Comparison of ENCODE assay signal across 25 cellular contexts in the genomic region with DNA sequence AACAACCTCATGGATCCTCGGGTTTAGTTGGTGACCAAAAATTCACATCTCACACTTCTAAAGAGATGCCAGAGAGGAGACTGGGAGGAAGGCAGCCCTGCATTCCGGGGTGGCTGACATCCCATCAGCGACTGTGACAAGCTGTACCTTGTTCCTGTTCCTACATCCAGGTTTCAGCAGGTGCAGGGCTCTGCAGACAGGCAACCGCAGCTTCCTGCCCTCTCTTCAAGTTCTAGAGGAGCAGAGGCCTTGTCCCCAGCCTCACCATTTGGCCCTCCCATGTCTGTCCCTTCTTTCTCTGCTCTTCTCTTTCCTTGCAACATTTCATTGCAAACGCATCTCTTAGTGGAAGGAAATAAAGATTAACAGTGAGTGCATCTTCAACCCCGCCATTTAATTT.
"Had no signal": no experiment of that assay in that cellular context is flagged by ENCODE, and none has a peak within 500 bp of the region (broad histone marks: within the 10 kb centered on the region; RNA-seq: fewer than 3 reads in every experiment).

No MANE protein-coding gene starts in this region.

- H3K4me3 Mint-ChIP-seq: mesothelial cell of epicardium; naive B cell; natural killer cell; nephron progenitor cell; stimulated activated naive B cell treated with anti-CD40 and anti-IgM and Interleukin-4, amounts not matched to agents 10 μg/mL and 1 μg/mL and 100 μg/mL, for 72 hours had no signal

- H3K27ac ChIP-seq: left ventricle myocardium inferior, ovary, right atrium auricular region, right lobe of liver, stomach, testis, thyroid gland, transverse colon, upper lobe of left lung, vagina had no signal

- H3K4me3 ChIP-seq: left ventricle myocardium inferior, lung, ovary, right atrium auricular region, right lobe of liver, stomach, testis, thyroid gland, transverse colon, upper lobe of left lung, vagina had no signal

- ATAC-seq: natural killer cell; right lobe of liver; stimulated activated naive B cell treated with anti-CD40 and anti-IgM and Interleukin-4, amounts not matched to agents 10 μg/mL and 1 μg/mL and 100 μg/mL, for 72 hours; stimulated activated naive CD8-positive, alpha-beta T cell treated with anti-CD3 and anti-CD28 coated beads, Interleukin-15, Interleukin-2, amounts not matched to agents 100 U/mL and 50 U/mL, for 24 hours had no signal

- H3K4me1 Mint-ChIP-seq: mesothelial cell of epicardium; naive B cell; natural killer cell; stimulated activated naive B cell treated with anti-CD40 and anti-IgM and Interleukin-4, amounts not matched to agents 10 μg/mL and 1 μg/mL and 100 μg/mL, for 72 hours had no signal

- H3K27me3 Mint-ChIP-seq: naive B cell; stimulated activated naive B cell treated with anti-CD40 and anti-IgM and Interleukin-4, amounts not matched to agents 10 μg/mL and 1 μg/mL and 100 μg/mL, for 72 hours had no signal

- H3K36me3 Mint-ChIP-seq: mesothelial cell of epicardium; naive B cell; stimulated activated naive B cell treated with anti-CD40 and anti-IgM and Interleukin-4, amounts not matched to agents 10 μg/mL and 1 μg/mL and 100 μg/mL, for 72 hours had no signal

- H3K36me3 ChIP-seq: left ventricle myocardium inferior, ovary, right atrium auricular region, right lobe of liver, stomach, thyroid gland, transverse colon, upper lobe of left lung, vagina had no signal

- DNase-seq: hypothalamus; islet precursor cell; left ventricle myocardium inferior; mesendoderm; naive B cell; natural killer cell; nephron progenitor cell; ovary; right lobe of liver; stimulated activated CD4-positive, alpha-beta T cell treated with anti-CD3 and anti-CD28 coated beads, Interleukin-12 subunit alpha, Interleukin-12 subunit beta, amount 100 ng/mL, for 4 hours; stimulated activated CD4-positive, alpha-beta T cell treated with anti-CD3 and anti-CD28 coated beads, Interleukin-15, amount 100 ng/mL, for 24 hours; stimulated activated CD4-positive, alpha-beta T cell treated with anti-CD3 and anti-CD28 coated beads, Interleukin-2, amount 100 ng/mL, for 24 hours; stimulated activated CD4-positive, alpha-beta T cell treated with anti-CD3 and anti-CD28 coated beads, Interleukin-4, amount 100 ng/mL, for 1 hour; stimulated activated naive B cell treated with anti-CD40 and anti-IgM and Interleukin-4, amounts not matched to agents 10 μg/mL and 1 μg/mL and 100 μg/mL, for 72 hours; stimulated activated naive CD8-positive, alpha-beta T cell treated with anti-CD3 and anti-CD28 coated beads, Interleukin-15, Interleukin-2, amounts not matched to agents 100 U/mL and 50 U/mL, for 24 hours; stomach; testis; thyroid gland; transverse colon; upper lobe of left lung had no signal

- H3K4me1 ChIP-seq: right atrium auricular region, right lobe of liver, stomach, testis, thyroid gland, transverse colon, upper lobe of left lung, vagina had no signal

- H3K9me3 ChIP-seq: ovary, right atrium auricular region, right lobe of liver, stomach, testis, thyroid gland, transverse colon, upper lobe of left lung, vagina had no signal

- H3K9me3 Mint-ChIP-seq: stimulated activated naive B cell treated with anti-CD40 and anti-IgM and Interleukin-4, amounts not matched to agents 10 μg/mL and 1 μg/mL and 100 μg/mL, for 72 hours had no signal

- H3K27ac Mint-ChIP-seq: mesothelial cell of epicardium; naive B cell; natural killer cell; nephron progenitor cell; progenitor cell of endocrine pancreas; stimulated activated naive B cell treated with anti-CD40 and anti-IgM and Interleukin-4, amounts not matched to agents 10 μg/mL and 1 μg/mL and 100 μg/mL, for 72 hours had no signal

- H3K27me3 ChIP-seq: ovary, right atrium auricular region, right lobe of liver, stomach, testis, thyroid gland, transverse colon, upper lobe of left lung, vagina had no signal
